Comparison of ENCODE assay signal across 8 cellular contexts in the genomic region with DNA sequence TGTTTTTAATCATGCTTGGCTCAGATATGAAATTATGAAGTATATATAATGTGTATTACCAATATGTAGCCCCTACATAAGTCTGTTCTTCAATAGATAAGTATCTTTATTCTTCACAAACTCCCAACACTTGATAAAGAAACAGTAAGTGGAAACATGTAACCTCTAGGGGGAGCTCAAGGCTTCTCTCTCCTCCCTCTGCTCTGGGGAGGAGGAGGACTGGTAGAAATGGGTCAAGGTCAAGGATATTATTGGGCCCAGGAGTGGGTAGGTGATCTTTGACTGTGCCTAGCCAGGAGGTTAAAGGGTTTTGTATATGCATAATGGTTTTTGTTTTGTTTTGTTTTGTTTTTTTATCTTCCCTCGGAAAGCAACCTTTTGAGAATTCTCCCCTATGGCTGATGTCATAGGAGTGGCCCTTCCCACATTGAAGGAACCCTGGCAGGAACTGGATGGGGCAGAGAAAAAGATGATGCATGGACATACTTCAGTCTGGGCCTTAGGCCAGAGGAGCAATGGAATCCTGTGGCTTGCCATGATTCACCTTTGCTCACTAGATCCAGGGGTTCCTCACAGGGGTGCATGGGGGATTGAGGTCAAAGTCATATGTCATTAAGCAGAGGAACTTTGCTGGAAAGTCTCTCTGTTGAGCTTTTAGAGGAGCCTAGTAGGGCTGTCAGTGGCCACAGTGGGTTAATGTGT.
DNase-seq lines count a peak whose midpoint lies in the region; ATAC-seq, FAIRE-seq and TF ChIP-seq lines count a peak whose summit lies in the region.

No MANE protein-coding gene starts in this region.

- no peaks in the 10 kb centered on the region for H3K9me3 Mint-ChIP-seq in HFFc6
- H3K9me3 Mint-ChIP-seq in memory B cell: peaks cover 1% of the 10 kb centered on the region

- no peaks in the 10 kb centered on the region for H3K4me1 ChIP-seq in NT2/D1 (ENCODE audit: insufficient read depth, insufficient read length)

- DNase-seq in NCI-H1436 (lab: John Stamatoyannopoulos, UW) (peak; percentile 13), NCI-H1436 treated with DMSO at 0.1 percent for 48 hours (lab: John Stamatoyannopoulos, UW) (no peak), HFFc6 (peak; percentile 45), NT2/D1 (ENCODE audit: low read depth, low spot score) (peak; percentile 36), bronchial epithelial cell (ENCODE audit: low read depth) (peak; percentile 85), memory B cell (ENCODE audit: low spot score in 2 of 2) (peak in 1 of 2 donors; percentile 4), mucosa of gallbladder (ENCODE audit: low spot score) (no peak), NK-92 (lab: John Stamatoyannopoulos, UW; ENCODE audit: unreplicated experiment) (no peak)

- H3K4me3 ChIP-seq in NT2/D1 (ENCODE audit: insufficient read length, low read depth) (no peak overlapping the region), bronchial epithelial cell (ENCODE audit: low read depth, low read length) (no peak overlapping the region)

- H3K27me3 Mint-ChIP-seq in HFFc6 (ENCODE audit: insufficient read depth) (no peaks in the 10 kb centered on the region), memory B cell (peaks cover 4% of the 10 kb centered on the region)

- H3K36me3 ChIP-seq in NT2/D1 (ENCODE audit: insufficient read depth, insufficient read length, low read length): no peaks in the 10 kb centered on the region
- no peaks in the 10 kb centered on the region for H3K36me3 ChIP-seq in bronchial epithelial cell (ENCODE audit: control insufficient read depth, insufficient read depth, low read length)

- no peaks in the 10 kb centered on the region for H3K27me3 ChIP-seq in NT2/D1 (ENCODE audit: insufficient read depth, insufficient read length)
- no peaks in the 10 kb centered on the region for H3K27me3 ChIP-seq in bronchial epithelial cell (ENCODE audit: control insufficient read depth, insufficient read depth, low read length)

- H3K4me1 Mint-ChIP-seq in HFFc6 (ENCODE audit: low read depth) (peaks cover 12% of the 10 kb centered on the region; the same call in 1 of the 2 replicates), memory B cell (no peaks in the 10 kb centered on the region)

- FAIRE-seq in bronchial epithelial cell (lab: Jason Lieb, UNC): no peak

- peak; percentile 32 for ATAC-seq in memory B cell (ENCODE audit: low read depth)

- H3K36me3 Mint-ChIP-seq in HFFc6 (ENCODE audit: low read depth) (no peaks in the 10 kb centered on the region), memory B cell (no peaks in the 10 kb centered on the region)

- no peaks in the 10 kb centered on the region for H3K9me3 ChIP-seq in NT2/D1 (ENCODE audit: insufficient read depth, low read length)

- H3K4me3 Mint-ChIP-seq in HFFc6 (no peak overlapping the region), memory B cell (no peak overlapping the region)

- no peak overlapping the region for H3K27ac Mint-ChIP-seq in HFFc6
- no peak overlapping the region for H3K27ac Mint-ChIP-seq in memory B cell

- H3K9ac ChIP-seq in NT2/D1 (ENCODE audit: insufficient read length, low read depth): no peak overlapping the region

- peak; percentile 60; the same call in 1 of the 2 replicates for TF ChIP-seq CTCF in HFFc6 (IDR thresholded peaks at IDR 0.05)
- TF ChIP-seq CTCF in bronchial epithelial cell (IDR thresholded peaks at IDR 0.05; ENCODE audit: insufficient read depth, low read length, severe bottlenecking): peak; percentile 36

Comparison
In these comparisons a context has a peak if more than half of its experiments do, and no peak if none do; other contexts are left out.
1. DNase-seq: peak in NCI-H1436 (single experiment), HFFc6 (single experiment), NT2/D1 (single experiment) and bronchial epithelial cell (single experiment); none in NCI-H1436 treated with DMSO at 0.1 percent for 48 hours (single experiment), mucosa of gallbladder (single experiment) and NK-92 (single experiment).